ENCODE assay signal across 11 cellular contexts in genomic region chr22:27372969-27373670, GRCh38.
A peak's percentile ranks its signal among the peaks of the same experiment; 100 is the strongest.
DNase-seq lines count a peak whose midpoint lies in the region; TF ChIP-seq lines count a peak whose summit lies in the region.
"Had no signal": no experiment of that assay in that cellular context is flagged by ENCODE, and none has a peak within 500 bp of the region (broad histone marks: within the 10 kb centered on the region; RNA-seq: fewer than 3 reads in every experiment).

No MANE protein-coding gene starts in this region.

- no peaks in the 10 kb centered on the region for H3K9me3 ChIP-seq in SJSA1 (replicated peaks)
- H3K9me3 ChIP-seq: A549 had no signal

- H3K9me3 Mint-ChIP-seq in type B pancreatic cell = no peaks in the 10 kb centered on the region

- peaks cover under 1% of the 10 kb centered on the region; the same call in 1 of the 2 replicates for H3K27me3 ChIP-seq in SJSA1 (replicated peaks)

- H3K27me3 Mint-ChIP-seq in type B pancreatic cell = peaks cover 4% of the 10 kb centered on the region

- H3K4me1 Mint-ChIP-seq in type B pancreatic cell (ENCODE audit: unreplicated experiment) = peaks cover 10% of the 10 kb centered on the region
- H3K4me1 Mint-ChIP-seq: T-cell had no signal

- peak; percentile 5 for DNase-seq in NCI-H2196 (lab: John Stamatoyannopoulos, UW; ENCODE audit: unreplicated experiment)
- no peak for DNase-seq in NCI-H2196 treated with DMSO at 0.1 percent for 48 hours (lab: John Stamatoyannopoulos, UW; ENCODE audit: unreplicated experiment)
- peak; percentile 4 to 54 for DNase-seq in SJSA1 (ENCODE audit: low read depth in 1 of 2, low spot score in 2 of 2)
- DNase-seq in iPS-NIHi11 (ENCODE audit: low spot score) = peak; percentile 64
- DNase-seq in type B pancreatic cell (ENCODE audit: extremely low spot score, unreplicated experiment) = peak; percentile 77
- no peak for DNase-seq in nucleus accumbens (lab: John Stamatoyannopoulos, UW)
- no peak for DNase-seq in KBM-7
- DNase-seq in MV-4-11 (lab: John Stamatoyannopoulos, UW) = no peak
- DNase-seq: NCI-H2081 treated with DMSO at 0.1 percent for 48 hours, T-cell had no signal

- no peak overlapping the region for H3K4me3 ChIP-seq in SJSA1
- H3K4me3 ChIP-seq: A549 had no signal

- H3K36me3 ChIP-seq in SJSA1 = no peaks in the 10 kb centered on the region

- H3K27ac Mint-ChIP-seq in type B pancreatic cell = peak overlapping the region; percentile 15
- H3K27ac Mint-ChIP-seq: T-cell had no signal

- H3K4me3 Mint-ChIP-seq in type B pancreatic cell = peak overlapping the region; percentile 28
- H3K4me3 Mint-ChIP-seq: T-cell had no signal

- peaks cover 7% of the 10 kb centered on the region for H3K4me1 ChIP-seq in SJSA1 (replicated peaks)
- H3K4me1 ChIP-seq: A549 had no signal

- no peaks in the 10 kb centered on the region for H3K36me3 Mint-ChIP-seq in type B pancreatic cell
- H3K36me3 Mint-ChIP-seq: T-cell had no signal

- H3K27ac ChIP-seq in SJSA1 = no peak overlapping the region
- H3K27ac ChIP-seq: A549 had no signal

- in situ Hi-C loops in KBM-7 (cut with MboI; ENCODE audit: low pct_unique_long_range_greater_than_20kb, low sequenced_read_pairs) = no loop called here

- peak; percentile 71 for TF ChIP-seq CTCF in type B pancreatic cell (conservative IDR thresholded peaks at IDR 0.05)

Comparison
In these comparisons a context has a peak if more than half of its experiments do, and no peak if none do; other contexts are left out.
1. DNase-seq: peak in NCI-H2196 (single experiment), SJSA1 (2 of 2), iPS-NIHi11 (single experiment) and type B pancreatic cell (single experiment); none in NCI-H2196 treated with DMSO at 0.1 percent for 48 hours (single experiment), nucleus accumbens (0 of 56), KBM-7 (single experiment) and MV-4-11 (single experiment).